19 cellular contexts compared by ENCODE assay signal in the genomic region with DNA sequence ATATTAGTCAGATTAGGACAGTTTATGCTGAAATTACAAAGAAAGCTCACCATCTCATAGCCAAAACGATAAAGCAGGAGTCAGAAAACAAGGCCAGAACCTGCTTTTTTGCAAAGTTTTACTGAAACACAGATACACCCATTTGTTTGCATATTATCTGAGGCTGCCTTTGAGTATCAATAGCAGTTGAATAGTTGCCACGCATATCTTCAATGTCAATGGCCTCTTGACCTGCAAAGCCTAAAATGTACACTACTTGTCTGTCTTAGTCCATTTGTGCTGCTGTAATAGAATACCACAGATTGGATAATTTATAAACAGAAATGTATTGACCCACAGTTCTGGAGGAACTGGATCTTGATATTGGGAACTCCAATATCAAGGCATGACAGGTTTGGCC.
"Had no signal": no experiment of that assay in that cellular context is flagged by ENCODE, and none has a peak within 500 bp of the region (broad histone marks: within the 10 kb centered on the region; RNA-seq: fewer than 3 reads in every experiment).

No MANE protein-coding gene starts in this region.

- H3K36me3 Mint-ChIP-seq: naive thymus-derived CD4-positive, alpha-beta T cell had no signal

- H3K79me2 ChIP-seq: hepatocyte had no signal

- H3K9me3 ChIP-seq: esophagus muscularis mucosa, gastroesophageal sphincter, heart left ventricle, left lung, psoas muscle, suprapubic skin, vagina had no signal

- H3K27me3 Mint-ChIP-seq: stimulated activated naive CD8-positive, alpha-beta T cell treated with anti-CD3 and anti-CD28 coated beads, Interleukin-15, amount 100 ng/mL, for 72 hours had no signal

- H3K27me3 ChIP-seq: esophagus muscularis mucosa, foreskin keratinocyte, gastroesophageal sphincter, hepatocyte, left lung, suprapubic skin, vagina had no signal

- H3K4me1 Mint-ChIP-seq: nephron had no signal

- H3K4me3 ChIP-seq: coronary artery, esophagus muscularis mucosa, gastroesophageal sphincter, heart left ventricle, hepatocyte, left lung, psoas muscle, suprapubic skin, vagina had no signal

- H2AFZ ChIP-seq: hepatocyte had no signal

- H3K27ac ChIP-seq: coronary artery, esophagus muscularis mucosa, foreskin keratinocyte, gastroesophageal sphincter, heart left ventricle, hepatocyte, left lung, psoas muscle, suprapubic skin, vagina had no signal

- FAIRE-seq: kidney, small intestine had no signal

- H3K36me3 ChIP-seq: esophagus muscularis mucosa, gastroesophageal sphincter, heart left ventricle, left lung, suprapubic skin, vagina had no signal

- DNase-seq: effector memory CD4-positive, alpha-beta T cell; heart left ventricle; kidney; left lung; mesendoderm; psoas muscle; stimulated activated CD4-positive, alpha-beta T cell treated with anti-CD3 and anti-CD28 coated beads, Interleukin-15, amount 100 ng/mL, for 24 hours; stimulated activated CD4-positive, alpha-beta T cell treated with anti-CD3 and anti-CD28 coated beads, Interleukin-2, amount 100 ng/mL, for 48 hours; stimulated activated naive CD8-positive, alpha-beta T cell treated with anti-CD3 and anti-CD28 coated beads, Interleukin-15, amount 100 ng/mL, for 72 hours had no signal

- H3K27ac Mint-ChIP-seq: naive thymus-derived CD4-positive, alpha-beta T cell; nephron; stimulated activated naive CD8-positive, alpha-beta T cell treated with anti-CD3 and anti-CD28 coated beads, Interleukin-15, amount 100 ng/mL, for 72 hours had no signal

- H3K4me2 ChIP-seq: hepatocyte had no signal

- H3K9me3 Mint-ChIP-seq: naive thymus-derived CD4-positive, alpha-beta T cell; nephron; stimulated activated naive CD8-positive, alpha-beta T cell treated with anti-CD3 and anti-CD28 coated beads, Interleukin-15, amount 100 ng/mL, for 72 hours had no signal

- H3K4me3 Mint-ChIP-seq: naive thymus-derived CD4-positive, alpha-beta T cell; nephron; stimulated activated naive CD8-positive, alpha-beta T cell treated with anti-CD3 and anti-CD28 coated beads, Interleukin-15, amount 100 ng/mL, for 72 hours had no signal

- H3K4me1 ChIP-seq: gastroesophageal sphincter, heart left ventricle, psoas muscle had no signal
